13 cellular contexts compared by ENCODE assay signal in the genomic region with DNA sequence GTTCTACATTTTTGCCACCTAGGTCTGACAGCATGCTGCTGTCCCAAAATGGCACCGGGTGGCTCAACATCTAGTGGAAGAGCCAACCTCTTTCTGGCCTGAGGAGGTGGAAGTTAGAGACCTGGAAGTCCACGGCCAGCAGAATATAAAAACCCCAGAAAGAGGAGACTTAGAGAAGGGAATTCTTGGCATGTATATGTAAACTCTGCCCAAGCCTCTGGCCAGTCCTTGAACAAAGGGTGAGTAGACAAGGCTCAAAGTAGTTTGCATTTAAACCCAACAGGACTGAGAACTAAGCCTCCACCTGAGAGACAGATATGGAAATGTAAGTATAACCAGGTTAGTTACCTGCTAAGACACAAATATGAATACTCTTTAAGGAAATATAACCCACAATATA.
"Had no signal": no experiment of that assay in that cellular context is flagged by ENCODE, and none has a peak within 500 bp of the region (broad histone marks: within the 10 kb centered on the region; RNA-seq: fewer than 3 reads in every experiment).

No MANE protein-coding gene starts in this region.

- H3K4me3 Mint-ChIP-seq: effector memory CD8-positive, alpha-beta T cell; naive thymus-derived CD4-positive, alpha-beta T cell; nephron progenitor cell; stimulated activated memory B cell treated with anti-CD40 and anti-IgM and Interleukin-4, amounts not matched to agents 10 μg/mL and 1 μg/mL and 100 μg/mL, for 72 hours; stimulated activated naive CD8-positive, alpha-beta T cell treated with anti-CD3 and anti-CD28 coated beads, Interleukin-15, Interleukin-2, amounts not matched to agents 100 ng/mL and 50 ng/mL, for 24 hours had no signal

- H3K27ac Mint-ChIP-seq: effector memory CD8-positive, alpha-beta T cell; naive thymus-derived CD4-positive, alpha-beta T cell; nephron progenitor cell; stimulated activated memory B cell treated with anti-CD40 and anti-IgM and Interleukin-4, amounts not matched to agents 10 μg/mL and 1 μg/mL and 100 μg/mL, for 72 hours; stimulated activated naive CD8-positive, alpha-beta T cell treated with anti-CD3 and anti-CD28 coated beads, Interleukin-15, Interleukin-2, amounts not matched to agents 100 ng/mL and 50 ng/mL, for 24 hours had no signal

- H3K4me1 Mint-ChIP-seq: naive thymus-derived CD4-positive, alpha-beta T cell; stimulated activated memory B cell treated with anti-CD40 and anti-IgM and Interleukin-4, amounts not matched to agents 10 μg/mL and 1 μg/mL and 100 μg/mL, for 72 hours had no signal

- H3K36me3 Mint-ChIP-seq: naive thymus-derived CD4-positive, alpha-beta T cell; stimulated activated memory B cell treated with anti-CD40 and anti-IgM and Interleukin-4, amounts not matched to agents 10 μg/mL and 1 μg/mL and 100 μg/mL, for 72 hours had no signal

- H3K4me3 ChIP-seq: psoas muscle, right lobe of liver had no signal

- H3K27me3 Mint-ChIP-seq: effector memory CD8-positive, alpha-beta T cell had no signal

- H3K9me3 ChIP-seq: neutrophil, psoas muscle, right lobe of liver had no signal

- H3K27ac ChIP-seq: epithelial cell of prostate, foreskin keratinocyte, neutrophil, psoas muscle, right lobe of liver had no signal

- DNase-seq: effector memory CD8-positive, alpha-beta T cell; foreskin keratinocyte; naive thymus-derived CD4-positive, alpha-beta T cell; nephron progenitor cell; psoas muscle; retina; right lobe of liver; stimulated activated CD4-positive, alpha-beta T cell treated with anti-CD3 and anti-CD28 coated beads, Interleukin-4, amount 100 ng/mL, for 1 hour; trophoblast cell had no signal

- H3K4me1 ChIP-seq: foreskin keratinocyte, psoas muscle, right lobe of liver had no signal

- H3K27me3 ChIP-seq: foreskin keratinocyte, neutrophil, right lobe of liver had no signal

- ATAC-seq: effector memory CD8-positive, alpha-beta T cell; foreskin keratinocyte; naive thymus-derived CD4-positive, alpha-beta T cell; psoas muscle; right lobe of liver; stimulated activated memory B cell treated with anti-CD40 and anti-IgM and Interleukin-4, amounts not matched to agents 10 μg/mL and 1 μg/mL and 100 μg/mL, for 72 hours had no signal

- H3K36me3 ChIP-seq: neutrophil, right lobe of liver had no signal
